ENCODE assay signal across 1 cellular context in genomic region chr12:124898200-124898950, GRCh38.
TF ChIP-seq lines count a peak whose summit lies in the region.

No MANE protein-coding gene starts in this region.

TF ChIP-seq in GM23338, 12 proteins besides CTCF, POLR2A, EP300 and RAD21:
- TF ChIP-seq CREB1 (CRISPR knock-in tag; IDR thresholded peaks at IDR 0.05; ENCODE audit: low read depth) (no peak), EZH2 (IDR thresholded peaks at IDR 0.05; ENCODE audit: low read depth, unreplicated experiment) (no peak), NANOG (IDR thresholded peaks at IDR 0.05; ENCODE audit: borderline replicate concordance) (no peak), ZNF331 (CRISPR knock-in tag; IDR thresholded peaks at IDR 0.05; ENCODE audit: low read depth) (no peak), REST (IDR thresholded peaks at IDR 0.05; ENCODE audit: unreplicated experiment) (no peak)
